ENCODE assay signal across 12 cellular contexts in genomic region chrX:140917354-140918115, GRCh38.
DNase-seq lines count a peak whose midpoint lies in the region; ATAC-seq lines count a peak whose summit lies in the region.
"Had no signal": no experiment of that assay in that cellular context is flagged by ENCODE, and none has a peak within 500 bp of the region (broad histone marks: within the 10 kb centered on the region; RNA-seq: fewer than 3 reads in every experiment).

No MANE protein-coding gene starts in this region.

- no peak overlapping the region for H3K4me3 ChIP-seq in MG63
- H3K4me3 ChIP-seq: BLaER1 had no signal

- H3K9me3 ChIP-seq in T-helper 17 cell (ENCODE audit: control insufficient read depth, low read length, poor library complexity, severe bottlenecking), result no peaks in the 10 kb centered on the region
- H3K9me3 ChIP-seq in MG63, result no peaks in the 10 kb centered on the region
- H3K9me3 ChIP-seq: BLaER1 had no signal

- H3K4me1 Mint-ChIP-seq in T-helper 17 cell, result peaks cover 12% of the 10 kb centered on the region
- peaks cover 7 to 11% (median 8%) of the 10 kb centered on the region in 3 donors for H3K4me1 Mint-ChIP-seq in naive B cell

- H3K36me3 Mint-ChIP-seq in T-helper 17 cell (ENCODE audit: low read depth), result no peaks in the 10 kb centered on the region
- no peaks in the 10 kb centered on the region for H3K36me3 Mint-ChIP-seq in naive B cell

- DNase-seq in T-helper 17 cell, result no peak
- DNase-seq in naive B cell, result no peak
- DNase-seq in MG63, result no peak
- no peak for DNase-seq in NCI-H2171 (lab: John Stamatoyannopoulos, UW)
- DNase-seq in OCI-M1 (lab: John Stamatoyannopoulos, UW), result no peak
- DNase-seq in DMS 273 (lab: John Stamatoyannopoulos, UW; ENCODE audit: unreplicated experiment), result no peak
- DNase-seq: cerebellar nuclear complex, left ventricle myocardium superior, NCI-H774 had no signal

- H3K27me3 ChIP-seq in MG63, result no peaks in the 10 kb centered on the region

- H3K27me3 Mint-ChIP-seq in T-helper 17 cell, result no peaks in the 10 kb centered on the region
- no peaks in the 10 kb centered on the region for H3K27me3 Mint-ChIP-seq in naive B cell

- H3K27ac Mint-ChIP-seq in T-helper 17 cell (peak overlapping the region; percentile 96), naive B cell (peak overlapping the region in 4 of 6 donors; percentile 15 to 87 (median 62))

- no peaks in the 10 kb centered on the region for H3K36me3 ChIP-seq in MG63
- H3K36me3 ChIP-seq: BLaER1 had no signal

- H3K9me3 Mint-ChIP-seq in naive B cell, result peaks cover 0 to 5% (median 2%) of the 10 kb centered on the region in 7 donors

- H3K4me3 Mint-ChIP-seq in T-helper 17 cell (peak overlapping the region; percentile 61), naive B cell (peak overlapping the region in 3 of 8 donors; percentile 5 to 21 (median 16))

- ATAC-seq in GM18520 (IDR thresholded peaks at IDR 0.05; ENCODE audit: unreplicated experiment), result peak; percentile 70
- ATAC-seq in HG02610 (IDR thresholded peaks at IDR 0.05; ENCODE audit: unreplicated experiment), result peak; percentile 74
- ATAC-seq in T-helper 17 cell, result no peak
- ATAC-seq in naive B cell (ENCODE audit: low read depth in 2 of 2), result no peak
- ATAC-seq: left ventricle myocardium superior had no signal

Comparison
In these comparisons a context has a peak if more than half of its experiments do, and no peak if none do; other contexts are left out.
1. ATAC-seq: peak in GM18520 (single experiment) and HG02610 (single experiment); none in T-helper 17 cell (single experiment) and naive B cell (0 of 2).